In the genomic region with DNA sequence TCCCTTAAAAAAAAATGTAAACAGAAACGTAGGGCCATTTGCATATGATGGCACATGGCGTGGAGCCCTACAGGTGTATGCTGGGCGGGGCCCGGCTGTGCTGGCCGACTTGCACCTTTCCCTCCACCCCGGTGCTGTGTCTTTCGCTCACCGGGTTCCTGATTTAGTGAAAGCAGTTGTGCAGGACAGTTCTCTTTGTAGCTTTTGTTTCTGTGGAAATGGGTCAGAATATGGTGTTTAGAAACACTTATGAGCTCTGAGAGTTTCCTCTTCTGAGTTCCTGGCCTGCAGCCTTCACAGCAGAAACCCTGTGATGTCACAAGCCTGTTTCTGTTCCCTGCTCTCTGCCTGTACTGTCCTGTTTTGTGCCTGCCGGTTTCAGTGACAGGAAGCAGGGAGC, we compare ENCODE assay signal across 14 cellular contexts. TPM values are rescaled to one million over a fixed set of nuclear protein-coding genes. Genes with fewer than 3 reads are reported as not detected.
DNase-seq lines count a peak whose midpoint lies in the region; ATAC-seq, FAIRE-seq and TF ChIP-seq lines count a peak whose summit lies in the region.
"Had no signal": no experiment of that assay in that cellular context is flagged by ENCODE, and none has a peak within 500 bp of the region (broad histone marks: within the 10 kb centered on the region; RNA-seq: fewer than 3 reads in every experiment).

No MANE protein-coding gene starts in this region.

- no peak overlapping the region for H3K4me2 ChIP-seq in hepatocyte
- H3K4me2 ChIP-seq: KMS-11, PC-9 had no signal

- TF ChIP-seq CTCF in LNCaP clone FGC (IDR thresholded peaks at IDR 0.05; ENCODE audit: control insufficient read depth, extremely low read depth, insufficient read depth) (no peak), adrenal gland (IDR thresholded peaks at IDR 0.05) (no peak), kidney (IDR thresholded peaks at IDR 0.05; ENCODE audit: borderline replicate concordance, extremely low read depth, insufficient read depth) (no peak), hepatocyte (IDR thresholded peaks at IDR 0.05; ENCODE audit: poor library complexity) (no peak)

- H3K9me3 ChIP-seq in adrenal gland (replicated peaks in 1 of 3) (no peaks in the 10 kb centered on the region), kidney (ENCODE audit: control insufficient read depth in 1 of 2, low read length in 2 of 2) (no peaks in the 10 kb centered on the region), hepatocyte (ENCODE audit: low read depth) (no peaks in the 10 kb centered on the region)

- H4K20me1 ChIP-seq in hepatocyte (ENCODE audit: insufficient read depth, poor library complexity, severe bottlenecking): no peaks in the 10 kb centered on the region

- no peak overlapping the region for H3K9ac ChIP-seq in kidney (ENCODE audit: low read length in 2 of 2)
- H3K9ac ChIP-seq: KMS-11 had no signal

- ATAC-seq in sciatic nerve (peak; percentile 67), HG03342 (IDR thresholded peaks at IDR 0.05; ENCODE audit: unreplicated experiment) (no peak)

- H3K4me1 ChIP-seq in adrenal gland (replicated peaks in 1 of 2) (peaks cover 0 to 17% of the 10 kb centered on the region in 2 donors), kidney (ENCODE audit: control insufficient read depth in 1 of 2, insufficient read depth in 1 of 2, low read depth in 1 of 2, low read length in 2 of 2) (no peaks in the 10 kb centered on the region), hepatocyte (ENCODE audit: insufficient read depth) (no peaks in the 10 kb centered on the region)

- no peak for TF ChIP-seq POLR2A in adrenal gland (IDR thresholded peaks at IDR 0.05)

- H3K36me3 ChIP-seq in adrenal gland (replicated peaks in 1 of 2): peaks cover 0 to 70% of the 10 kb centered on the region in 2 donors
- H3K36me3 ChIP-seq in kidney (ENCODE audit: control insufficient read depth in 1 of 2, insufficient read depth in 2 of 2, low read length in 2 of 2): peaks cover 43 to 53% of the 10 kb centered on the region in 2 donors
- H3K36me3 ChIP-seq in hepatocyte (replicated peaks; ENCODE audit: insufficient read depth, low read depth): no peaks in the 10 kb centered on the region

- no peak overlapping the region for H2AFZ ChIP-seq in hepatocyte
- H2AFZ ChIP-seq: PC-9 had no signal

- no peaks in the 10 kb centered on the region for H3K9me3 Mint-ChIP-seq in activated naive CD8-positive, alpha-beta T cell treated with anti-CD3 and anti-CD28 coated beads for 36 hours
- H3K9me3 Mint-ChIP-seq: activated naive CD4-positive, alpha-beta T cell treated with anti-CD3 and anti-CD28 coated beads, Interleukin-2, amount 50 U/mL, for 24 hours had no signal

- no peak for FAIRE-seq in kidney (lab: Jason Lieb, UNC)

- no peaks in the 10 kb centered on the region for H3K9me2 ChIP-seq in hepatocyte (replicated peaks; ENCODE audit: insufficient read depth)

- no peak overlapping the region for H3K27ac Mint-ChIP-seq in activated naive CD8-positive, alpha-beta T cell treated with anti-CD3 and anti-CD28 coated beads for 36 hours
- H3K27ac Mint-ChIP-seq: activated naive CD4-positive, alpha-beta T cell treated with anti-CD3 and anti-CD28 coated beads, Interleukin-2, amount 50 U/mL, for 24 hours; CD4-positive, CD25-positive, alpha-beta regulatory T cell had no signal

- no peak overlapping the region for H3K4me3 Mint-ChIP-seq in activated naive CD8-positive, alpha-beta T cell treated with anti-CD3 and anti-CD28 coated beads for 36 hours
- H3K4me3 Mint-ChIP-seq: activated naive CD4-positive, alpha-beta T cell treated with anti-CD3 and anti-CD28 coated beads, Interleukin-2, amount 50 U/mL, for 24 hours; CD4-positive, CD25-positive, alpha-beta regulatory T cell had no signal

- no peak overlapping the region for H3K4me3 ChIP-seq in LNCaP clone FGC (ENCODE audit: low read depth, low read length)
- no peak overlapping the region for H3K4me3 ChIP-seq in adrenal gland
- no peak overlapping the region for H3K4me3 ChIP-seq in kidney (ENCODE audit: low read length in 2 of 2)
- H3K4me3 ChIP-seq in hepatocyte: no peak overlapping the region
- H3K4me3 ChIP-seq: PC-9 had no signal

- H3K27ac ChIP-seq in adrenal gland: peak overlapping the region in 3 of 5 donors; percentile 33 to 88 (median 71)
- no peak overlapping the region for H3K27ac ChIP-seq in kidney (ENCODE audit: low read depth in 2 of 2, low read length in 2 of 2)
- H3K27ac ChIP-seq in hepatocyte: no peak overlapping the region
- H3K27ac ChIP-seq: KMS-11, PC-9 had no signal

- no peaks in the 10 kb centered on the region for H3K79me2 ChIP-seq in hepatocyte

- no peaks in the 10 kb centered on the region for H3K27me3 ChIP-seq in adrenal gland
- no peaks in the 10 kb centered on the region for H3K27me3 ChIP-seq in hepatocyte

- 69 to 87% (median 75%) methylated on average over 9 of the region's 9 CpGs for WGBS in adrenal gland, 4 donors
- 90% methylated on average over 9 of the region's 9 CpGs for WGBS in hepatocyte (ENCODE audit: low lambda C conversion rate, missing lambda C conversion rate)

- no peaks in the 10 kb centered on the region for H3K27me3 Mint-ChIP-seq in activated naive CD8-positive, alpha-beta T cell treated with anti-CD3 and anti-CD28 coated beads for 36 hours
- H3K27me3 Mint-ChIP-seq: activated naive CD4-positive, alpha-beta T cell treated with anti-CD3 and anti-CD28 coated beads, Interleukin-2, amount 50 U/mL, for 24 hours; CD4-positive, CD25-positive, alpha-beta regulatory T cell had no signal

- peaks cover 28% of the 10 kb centered on the region for H3K36me3 Mint-ChIP-seq in activated naive CD8-positive, alpha-beta T cell treated with anti-CD3 and anti-CD28 coated beads for 36 hours

- H3K4me1 Mint-ChIP-seq in activated naive CD8-positive, alpha-beta T cell treated with anti-CD3 and anti-CD28 coated beads for 36 hours: no peaks in the 10 kb centered on the region
- H3K4me1 Mint-ChIP-seq: activated naive CD4-positive, alpha-beta T cell treated with anti-CD3 and anti-CD28 coated beads, Interleukin-2, amount 50 U/mL, for 24 hours had no signal

- intact Hi-C loops in adrenal gland (cut with DNase I): no loop called here
- intact Hi-C loops in kidney (cut with DNase I): no loop called here
- intact Hi-C loops in sciatic nerve (cut with DNase I): no loop called here

- DNase-seq in LNCaP clone FGC (ENCODE audit: low read depth) (peak; percentile 71), adrenal gland (peak in 6 of 7 donors; percentile 40 to 81 (median 52)), kidney (peak; percentile 59), sciatic nerve (ENCODE audit: low spot score) (no peak), hepatocyte (ENCODE audit: low spot score) (no peak)
- DNase-seq in stimulated activated CD4-positive, alpha-beta T cell treated with anti-CD3 and anti-CD28 coated beads, Interleukin-4, amount 100 ng/mL, for 4 hours: no peak
- DNase-seq in activated naive CD8-positive, alpha-beta T cell treated with anti-CD3 and anti-CD28 coated beads for 36 hours: no peak
- DNase-seq: CD4-positive, CD25-positive, alpha-beta regulatory T cell; dermis blood vessel endothelial cell; foreskin melanocyte; PC-9 had no signal

RNA-seq across cellular contexts. Expression of a gene that starts 22.5 kb away (rescaled TPM):
- 1 to 10 TPM in 1 of 8 donors, under 1 TPM in 6, not detected in 1; 0.28 to 3.0 (median 0.46) TPM for total RNA-seq in adrenal gland
- polyA plus RNA-seq in adrenal gland: 1 to 10 TPM in 1 of 3 donors, under 1 TPM in 2; 0.05 to 1.1 (median 0.24) TPM
- total RNA-seq in kidney: 0.91 TPM
- not detected for polyA plus RNA-seq in kidney (ENCODE audit: insufficient read depth, low read depth, low replicate concordance)
- total RNA-seq in sciatic nerve: 1.8 TPM
- under 1 TPM; 0.24 to 0.37 TPM for total RNA-seq in activated naive CD8-positive, alpha-beta T cell treated with anti-CD3 and anti-CD28 coated beads for 36 hours
- 0.08 and 0.57 TPM in 2 replicates for total RNA-seq in hepatocyte
- 0.30 and 0.51 TPM in 2 replicates for polyA plus RNA-seq in hepatocyte

Comparison
In these comparisons a context has a peak if more than half of its experiments do, and no peak if none do; other contexts are left out.
1. DNase-seq: peak in LNCaP clone FGC (single experiment), adrenal gland (6 of 7) and kidney (single experiment); none in sciatic nerve (single experiment), stimulated activated CD4-positive, alpha-beta T cell treated with anti-CD3 and anti-CD28 coated beads, Interleukin-4, amount 100 ng/mL, for 4 hours (0 of 2), activated naive CD8-positive, alpha-beta T cell treated with anti-CD3 and anti-CD28 coated beads for 36 hours (single experiment) and hepatocyte (single experiment).
2. H3K27ac ChIP-seq: peak in adrenal gland (3 of 5); none in kidney (0 of 2) and hepatocyte (single experiment).